In the genomic region with DNA sequence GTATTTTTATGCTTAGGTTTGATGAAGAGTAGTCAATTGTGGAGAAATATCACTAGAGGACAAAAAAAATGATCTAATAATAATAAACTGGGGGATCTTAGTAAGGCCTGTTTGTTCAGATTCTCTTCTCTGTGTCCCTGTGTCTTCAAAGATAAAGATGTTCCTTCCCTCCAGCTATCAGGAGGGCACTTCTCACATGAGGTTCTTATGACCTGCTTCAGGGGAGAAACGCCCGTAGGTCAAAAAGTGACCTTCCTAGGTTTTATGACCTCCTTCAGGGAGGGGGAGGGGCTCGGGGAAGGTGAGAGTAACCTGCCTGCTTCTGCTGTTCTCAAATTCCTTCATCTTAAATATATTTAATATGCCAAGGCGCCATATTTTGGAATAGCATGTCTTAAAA, we compare ENCODE assay signal across 26 cellular contexts.
"Had no signal": no experiment of that assay in that cellular context is flagged by ENCODE, and none has a peak within 500 bp of the region (broad histone marks: within the 10 kb centered on the region; RNA-seq: fewer than 3 reads in every experiment).

No MANE protein-coding gene starts in this region.

- H3K9me3 ChIP-seq: esophagus squamous epithelium, gastrocnemius medialis, heart right ventricle, lower lobe of right lung had no signal

- H3K4me1 ChIP-seq: gastrocnemius medialis, lower lobe of right lung had no signal

- H3K4me3 ChIP-seq: coronary artery, dorsolateral prefrontal cortex, esophagus squamous epithelium, gastrocnemius medialis, heart right ventricle, lower lobe of right lung had no signal

- ATAC-seq: esophagus mucosa, gastrocnemius medialis, heart right ventricle, left colon, left lobe of liver, left ventricle myocardium superior, lower lobe of right lung had no signal

- H3K36me3 ChIP-seq: esophagus squamous epithelium, gastrocnemius medialis, heart right ventricle, lower lobe of right lung had no signal

- H3K27ac ChIP-seq: coronary artery, dorsolateral prefrontal cortex, epithelial cell of prostate, esophagus squamous epithelium, gastrocnemius medialis, heart right ventricle, lower lobe of right lung had no signal

- H3K27me3 ChIP-seq: esophagus squamous epithelium, gastrocnemius medialis, heart right ventricle had no signal

- FAIRE-seq: colon, endometrium, islet of Langerhans had no signal

- DNase-seq: dermis blood vessel endothelial cell; dorsolateral prefrontal cortex; effector CD4-positive, alpha-beta T cell; effector memory CD4-positive, alpha-beta T cell; esophagus squamous epithelium; foreskin fibroblast; foreskin melanocyte; gastrocnemius medialis; glutamatergic neuron; head of caudate nucleus; heart right ventricle; hippocampal formation; kidney; kidney glomerular epithelial cell; left colon; left ventricle myocardium superior; lower lobe of right lung; mesenchymal stem cell; midbrain had no signal
